In the genomic region with DNA sequence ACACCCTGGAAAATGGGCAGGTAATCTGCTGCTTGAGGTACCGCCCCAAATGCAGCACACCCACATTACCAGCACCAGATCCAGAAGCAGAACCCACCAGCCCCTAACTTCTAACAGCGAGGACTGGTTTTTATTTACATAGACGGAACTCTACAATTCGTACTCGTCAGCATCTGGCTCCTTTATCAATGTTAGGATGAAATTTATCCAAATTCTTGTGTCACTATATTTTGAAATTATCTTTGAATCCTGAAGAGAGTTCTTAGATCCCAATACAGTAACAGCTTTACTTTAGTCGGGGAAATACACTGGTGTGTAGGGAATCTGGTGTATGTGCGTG, we compare ENCODE assay signal across 8 cellular contexts. TPM values are rescaled to one million over a fixed set of nuclear protein-coding genes. Genes with fewer than 3 reads are reported as not detected.
DNase-seq lines count a peak whose midpoint lies in the region; ATAC-seq and TF ChIP-seq lines count a peak whose summit lies in the region.

No MANE protein-coding gene starts in this region.

- H3K36me3 Mint-ChIP-seq in natural killer cell = no peaks in the 10 kb centered on the region

- ATAC-seq in natural killer cell (no peak), GM21526 (IDR thresholded peaks at IDR 0.05; ENCODE audit: low FRiP score, unreplicated experiment) (no peak), GM21423 (IDR thresholded peaks at IDR 0.05; ENCODE audit: unreplicated experiment) (no peak)

- TF ChIP-seq CTCF in AG09309 (IDR thresholded peaks at IDR 0.05; ENCODE audit: control insufficient read depth, insufficient read depth, low read depth, low read length, missing control alignments) = no peak
- TF ChIP-seq CTCF in colonic mucosa (IDR thresholded peaks at IDR 0.05) = no peak
- no peak for TF ChIP-seq CTCF in natural killer cell (IDR thresholded peaks at IDR 0.05)

- H3K9me3 ChIP-seq in KOPT-K1 (ENCODE audit: insufficient read depth, low read length, poor library complexity, severe bottlenecking) = no peaks in the 10 kb centered on the region
- no peaks in the 10 kb centered on the region for H3K9me3 ChIP-seq in colonic mucosa

- intact Hi-C loops in colonic mucosa (cut with DNase I) = loop anchor here (10.0 kb wide), 1 partner anchor 107 kb away; no protein-coding TSS in a partner anchor
- intact Hi-C loops in natural killer cell (cut with micrococcal nuclease) = no loop called here

- H3K9me3 Mint-ChIP-seq in natural killer cell = no peaks in the 10 kb centered on the region

- no peaks in the 10 kb centered on the region for H3K27me3 Mint-ChIP-seq in natural killer cell (ENCODE audit: low read depth in 2 of 2)

- DNase-seq in AG09309 (ENCODE audit: low read depth) (no peak), colonic mucosa (no peak), natural killer cell (no peak), DMS114 treated with DMSO at 0.1 percent for 48 hours (lab: John Stamatoyannopoulos, UW; ENCODE audit: unreplicated experiment) (no peak), kidney tubule cell (ENCODE audit: low spot score) (no peak)

- H3K36me3 ChIP-seq in KOPT-K1 (ENCODE audit: insufficient read depth, low read length) (peaks cover 26% of the 10 kb centered on the region), colonic mucosa (no peaks in the 10 kb centered on the region)

- no peaks in the 10 kb centered on the region for H3K27me3 ChIP-seq in colonic mucosa

- peaks cover 5% of the 10 kb centered on the region for H3K4me1 ChIP-seq in colonic mucosa

- H3K27ac Mint-ChIP-seq in natural killer cell = peak overlapping the region; percentile 98 to 99

- H3K4me3 Mint-ChIP-seq in natural killer cell = peak overlapping the region; percentile 98

- H3K9ac ChIP-seq in colonic mucosa (ENCODE audit: low read depth in 2 of 2, low read length in 2 of 2) = peak overlapping the region; percentile 90 to 92

- peak overlapping the region; percentile 80 for H3K4me3 ChIP-seq in AG09309 (ENCODE audit: control insufficient read depth, low read depth, low read length)
- peak overlapping the region; percentile 71 for H3K4me3 ChIP-seq in colonic mucosa

- peak overlapping the region; percentile 85 for H3K27ac ChIP-seq in KOPT-K1 (ENCODE audit: low read depth, low read length, poor library complexity, severe bottlenecking)
- peak overlapping the region; percentile 73 for H3K27ac ChIP-seq in colonic mucosa

- H3K4me1 Mint-ChIP-seq in natural killer cell = peaks cover 26 to 27% of the 10 kb centered on the region in 2 donors

RNA-seq across cellular contexts. Expression of gene ALG1, which starts 0.3 kb away (rescaled TPM):
- total RNA-seq in colonic mucosa (10 to 100 TPM; 27.7 to 51.3 TPM), natural killer cell (10 to 100 TPM; 13.4 to 20.0 (median 17.4) TPM)

RNA-seq across cellular contexts. Expression of gene C16orf89, which starts 5.6 kb away (rescaled TPM):
- total RNA-seq in colonic mucosa (1 to 10 TPM; 1.6 to 3.6 TPM), natural killer cell (not detected)

RNA-seq across cellular contexts. Expression of gene EEF2KMT, which starts 26.3 kb away (rescaled TPM):
- total RNA-seq in colonic mucosa (10 to 100 TPM in 1 of 2 donors, 1 to 10 TPM in 1; 7.4 to 16.2 TPM), natural killer cell (1 to 10 TPM; 3.0 to 4.7 (median 3.7) TPM)

RNA-seq across cellular contexts. Expression of gene NAGPA, which starts 37.6 kb away (rescaled TPM):
- total RNA-seq in colonic mucosa (10 to 100 TPM; 18.6 to 20.6 TPM), natural killer cell (10 to 100 TPM; 14.7 to 27.8 (median 23.0) TPM)
